ENCODE assay signal across 9 cellular contexts in genomic region chr3:13544293-13544831, GRCh38. TPM values are rescaled to one million over a fixed set of nuclear protein-coding genes. Genes with fewer than 3 reads are reported as not detected.
A peak's percentile ranks its signal among the peaks of the same experiment; 100 is the strongest.
DNase-seq lines count a peak whose midpoint lies in the region; ATAC-seq, FAIRE-seq and TF ChIP-seq lines count a peak whose summit lies in the region.
"Had no signal": no experiment of that assay in that cellular context is flagged by ENCODE, and none has a peak within 500 bp of the region (broad histone marks: within the 10 kb centered on the region; RNA-seq: fewer than 3 reads in every experiment).

No MANE protein-coding gene starts in this region.

- peak; percentile 92 for DNase-seq in AG10803 (ENCODE audit: low read depth)
- DNase-seq in activated B cell treated with CpG ODN at 0.5 μM for 24 hours = no peak
- DNase-seq in K562 (ENCODE audit: extremely low read depth in 1 of 4, low spot score in 3 of 4) = peak in 1 of 4 experiments; percentile 34
- peak; percentile 43 to 55 for DNase-seq in psoas muscle
- DNase-seq in transverse colon = no peak
- DNase-seq in lower lobe of right lung = no peak
- no peak for DNase-seq in NCI-H526 (lab: John Stamatoyannopoulos, UW)
- DNase-seq: DMS79 had no signal

- H3K4me3 ChIP-seq in AG10803 (ENCODE audit: low read length) (no peak overlapping the region), K562 (no peak overlapping the region), psoas muscle (no peak overlapping the region), transverse colon (no peak overlapping the region), lower lobe of right lung (no peak overlapping the region)

- H3K79me2 ChIP-seq in K562 (ENCODE audit: control insufficient read depth, insufficient read depth, low read length) = no peaks in the 10 kb centered on the region

- no peaks in the 10 kb centered on the region for H3K36me3 Mint-ChIP-seq in activated B cell treated with CpG ODN at 0.5 μM for 24 hours (ENCODE audit: low read depth)

- TF ChIP-seq RAD21 in K562 (CRISPR knock-in tag; conservative IDR thresholded peaks at IDR 0.05 in 1 of 2, IDR thresholded peaks at IDR 0.05 in 1 of 2) = no peak

- TF ChIP-seq POLR2A in K562 (conservative IDR thresholded peaks at IDR 0.05) (no peak), transverse colon (IDR thresholded peaks at IDR 0.05) (no peak)

- peaks cover 3% of the 10 kb centered on the region for H3K9me1 ChIP-seq in K562 (ENCODE audit: control insufficient read depth, insufficient read depth, low read length)

- H3K27ac ChIP-seq in K562 (ENCODE audit: extremely low read depth, low read depth, low read length) (no peak overlapping the region), psoas muscle (peak overlapping the region; percentile 16), transverse colon (peak overlapping the region in 1 of 4 donors; percentile 42), lower lobe of right lung (no peak overlapping the region)

- peaks cover 19 to 30% of the 10 kb centered on the region in 2 experiments; a peak in 4 of 5 replicates for H3K4me1 ChIP-seq in K562 (replicated peaks in 1 of 2; ENCODE audit: control insufficient read depth in 2 of 2, insufficient read depth in 2 of 2, low read length in 2 of 2)
- H3K4me1 ChIP-seq in psoas muscle = no peaks in the 10 kb centered on the region
- H3K4me1 ChIP-seq in transverse colon = peaks cover 0 to 8% (median 2%) of the 10 kb centered on the region in 4 donors
- peaks cover 10% of the 10 kb centered on the region for H3K4me1 ChIP-seq in lower lobe of right lung

- peak; percentile 43 for ATAC-seq in activated B cell treated with CpG ODN at 0.5 μM for 24 hours (ENCODE audit: low read depth)
- no peak for ATAC-seq in K562
- peak in 1 of 4 donors; percentile 15 for ATAC-seq in psoas muscle
- no peak for ATAC-seq in lower lobe of right lung
- ATAC-seq in HG03571 (IDR thresholded peaks at IDR 0.05; ENCODE audit: unreplicated experiment) = no peak

- intact Hi-C loops in activated B cell treated with CpG ODN at 0.5 μM for 24 hours (cut with micrococcal nuclease) (no loop called here), K562 (cut with micrococcal nuclease) (no loop called here), psoas muscle (cut with DNase I) (no loop called here), transverse colon (cut with DNase I; ENCODE audit: low total_unique reads) (no loop called here), lower lobe of right lung (cut with DNase I) (no loop called here)

- CTCF ChIA-PET in activated B cell treated with CpG ODN at 0.5 μM for 24 hours (lab: Charles Lee) = no interaction called here
- CTCF ChIA-PET in K562 (lab: Yijun Ruan, JAX; ENCODE audit: low intra/inter-chr PET ratio) = no interaction called here

- no peak overlapping the region for H2AFZ ChIP-seq in K562 (ENCODE audit: low read depth, low read length)

- H3K36me3 ChIP-seq in K562 (ENCODE audit: control insufficient read depth, insufficient read depth, low read length) = no peaks in the 10 kb centered on the region
- H3K36me3 ChIP-seq in psoas muscle (ENCODE audit: insufficient read depth in 1 of 2, low read depth in 1 of 2) = no peaks in the 10 kb centered on the region
- H3K36me3 ChIP-seq in transverse colon = no peaks in the 10 kb centered on the region
- no peaks in the 10 kb centered on the region for H3K36me3 ChIP-seq in lower lobe of right lung

- in situ Hi-C loops in K562 (cut with MboI) (no loop called here), transverse colon (cut with MboI; ENCODE audit: low pct_ligation_motif_present in 1 of 4, low pct_unique_long_range_greater_than_20kb in 1 of 4, low sequenced_read_pairs in 3 of 4) (no loop called here)

- no peak overlapping the region for H3K27ac Mint-ChIP-seq in activated B cell treated with CpG ODN at 0.5 μM for 24 hours

- TF ChIP-seq CTCF in AG10803 (conservative IDR thresholded peaks at IDR 0.05; ENCODE audit: low read length) (no peak), activated B cell treated with CpG ODN at 0.5 μM for 24 hours (IDR thresholded peaks at IDR 0.05) (no peak), K562 (IDR thresholded peaks at IDR 0.05 in 2 of 3, conservative IDR thresholded peaks at IDR 0.05 in 1 of 3; ENCODE audit: insufficient read depth in 2 of 3, low read depth in 1 of 3, low read length in 3 of 3) (no peak), psoas muscle (IDR thresholded peaks at IDR 0.05) (no peak), transverse colon (IDR thresholded peaks at IDR 0.05) (no peak), lower lobe of right lung (IDR thresholded peaks at IDR 0.05) (no peak)

- 13% methylated on average over 6 of the region's 6 CpGs for whole genome bisulfite sequencing in K562 (ENCODE audit: insufficient coverage, low coverage, missing lambda C conversion rate)
- 50 to 60% (median 57%) methylated on average over 6 of the region's 6 CpGs for WGBS in psoas muscle, 3 donors
- 38% methylated on average over 6 of the region's 6 CpGs; no CpG with 5 or more reads in 1 of the 2 donors for WGBS in transverse colon (ENCODE audit: low coverage in 1 of 2), 2 donors

- no peak overlapping the region for H3K4me3 Mint-ChIP-seq in activated B cell treated with CpG ODN at 0.5 μM for 24 hours

- FAIRE-seq in K562 (lab: Jason Lieb, UNC) = peak; percentile 82

- H3K27me3 ChIP-seq in K562 (ENCODE audit: control insufficient read depth in 2 of 2, insufficient read depth in 2 of 2, low read length in 2 of 2) (peaks cover 3 to 24% of the 10 kb centered on the region in 2 experiments; a peak in 3 of 5 replicates), psoas muscle (ENCODE audit: insufficient read depth in 3 of 3, low read length in 2 of 3) (peaks cover 0 to 22% (median 4%) of the 10 kb centered on the region in 3 donors), transverse colon (peaks cover 18% of the 10 kb centered on the region), lower lobe of right lung (ENCODE audit: low read depth) (peaks cover 21% of the 10 kb centered on the region)

- no peak overlapping the region for H3K4me2 ChIP-seq in K562 (ENCODE audit: insufficient read depth, low read length)

- H4K20me1 ChIP-seq in K562 (replicated peaks; ENCODE audit: control insufficient read depth, insufficient read depth, low read length) = peaks cover 21% of the 10 kb centered on the region

- peak overlapping the region in 1 of 2 experiments; percentile 2; a peak in 1 of 4 replicates for H3K9ac ChIP-seq in K562 (ENCODE audit: insufficient read depth in 1 of 2, low read depth in 2 of 2, low read length in 2 of 2)

- peaks cover 2% of the 10 kb centered on the region for H3K9me3 Mint-ChIP-seq in activated B cell treated with CpG ODN at 0.5 μM for 24 hours

- H3K27me3 Mint-ChIP-seq in activated B cell treated with CpG ODN at 0.5 μM for 24 hours = peaks cover 15% of the 10 kb centered on the region

- no peak for TF ChIP-seq EP300 in K562 (IDR thresholded peaks at IDR 0.05; ENCODE audit: low read length)
- no peak for TF ChIP-seq EP300 in transverse colon (IDR thresholded peaks at IDR 0.05; ENCODE audit: low read depth)

- POLR2A ChIA-PET in activated B cell treated with CpG ODN at 0.5 μM for 24 hours (lab: Charles Lee) = no interaction called here
- POLR2A ChIA-PET in K562 (lab: Yijun Ruan, JAX) = interaction anchor here (0.6 to 1.6 kb wide), 4 partner anchors 11 to 737 kb away, joined by 3 to 5 read pairs (median 3); no protein-coding TSS in a partner anchor

- BruUV-seq in K562 (replicated peaks; lab: Mats Ljungman, UMichigan) = no TSS peak

- peaks cover 16% of the 10 kb centered on the region for H3K4me1 Mint-ChIP-seq in activated B cell treated with CpG ODN at 0.5 μM for 24 hours

- H3K9me3 ChIP-seq in K562 (replicated peaks; ENCODE audit: control insufficient read depth, insufficient read depth, low read depth, low read length) (no peaks in the 10 kb centered on the region), psoas muscle (no peaks in the 10 kb centered on the region), transverse colon (no peaks in the 10 kb centered on the region), lower lobe of right lung (peaks cover 6% of the 10 kb centered on the region)

TF ChIP-seq in K562, 482 proteins besides CTCF, POLR2A, EP300 and RAD21 (continues in another document):
- TF ChIP-seq HMBOX1 (IDR thresholded peaks at IDR 0.05) = peak; percentile 28; the same call in 1 of the 2 replicates

RNA-seq across cellular contexts. Expression of gene FBLN2, which starts 4.6 kb away (rescaled TPM):
- total RNA-seq in activated B cell treated with CpG ODN at 0.5 μM for 24 hours (1.3 and 1.6 TPM in 2 replicates), K562 (2014; rRNA removed) (not detected in 2 replicates), K562 (2014; rRNA removed; fragmentation: Illumina TruSeq; extraction: Trizol) (not detected in 2 replicates), K562 (2015; rRNA removed; fragmentation: Illumina TruSeq; extraction: Trizol) (not detected in 2 replicates), K562 (2021) (0.04 and 0.13 TPM in 2 replicates), psoas muscle (10 to 100 TPM; 24.9 to 59.4 (median 29.7) TPM), transverse colon (10 to 100 TPM; 23.0 to 51.5 (median 31.4) TPM), lower lobe of right lung (40.8 TPM)
- 0.32 and 0.72 TPM in 2 replicates for total RNA-seq in K562 (2011; cell fraction: chromatin; rRNA removed; ENCODE audit: low replicate concordance)
- total RNA-seq in K562 (2011; cell fraction: nucleolus; rRNA removed) = 0.53 and 1.5 TPM in 2 replicates
- total RNA-seq in K562 (2011; cell fraction: nucleoplasm; rRNA removed) = 0.15 and 0.23 TPM in 2 replicates
- polyA plus RNA-seq in K562 (2011; rRNA removed) (0.10 and 0.14 TPM in 2 replicates), K562 (2014; fragmentation: Illumina TruSeq; extraction: Trizol) (not detected in 2 replicates), K562 (2014; fragmentation: Nextera tagmentation; extraction: Ambion mirVana) (not detected), K562 (2014; rRNA removed) (0.03 TPM in 1 of 2 replicates, not detected in the other), psoas muscle (10 to 100 TPM; 12.8 to 16.1 (median 14.7) TPM)
- 0.18 and 0.64 TPM in 2 replicates for polyA plus RNA-seq in K562 (2011; cell fraction: cytosol; rRNA removed)
- polyA plus RNA-seq in K562 (2011; cell fraction: nucleus; rRNA removed) = 0.11 and 0.82 TPM in 2 replicates
- 0.04 and 0.08 TPM in 2 replicates for polyA plus RNA-seq in K562 (2012)
- polyA minus RNA-seq in K562 (2011; rRNA and poly(A)+ RNA removed) = 0.21 TPM in 1 of 2 replicates, not detected in the other
- polyA minus RNA-seq in K562 (2011; cell fraction: cytosol; rRNA and poly(A)+ RNA removed) = 0.19 TPM in 1 of 2 replicates, not detected in the other
- polyA minus RNA-seq in K562 (2011; cell fraction: nucleus; rRNA and poly(A)+ RNA removed) = 0.11 and 0.13 TPM in 2 replicates

Comparison
In these comparisons a context has a peak if more than half of its experiments do, and no peak if none do; other contexts are left out.
1. DNase-seq: peak in AG10803 (single experiment) and psoas muscle (2 of 2); none in activated B cell treated with CpG ODN at 0.5 μM for 24 hours (single experiment), transverse colon (single experiment), lower lobe of right lung (single experiment) and NCI-H526 (0 of 2).